Comparison of ENCODE assay signal across 10 cellular contexts in the genomic region with DNA sequence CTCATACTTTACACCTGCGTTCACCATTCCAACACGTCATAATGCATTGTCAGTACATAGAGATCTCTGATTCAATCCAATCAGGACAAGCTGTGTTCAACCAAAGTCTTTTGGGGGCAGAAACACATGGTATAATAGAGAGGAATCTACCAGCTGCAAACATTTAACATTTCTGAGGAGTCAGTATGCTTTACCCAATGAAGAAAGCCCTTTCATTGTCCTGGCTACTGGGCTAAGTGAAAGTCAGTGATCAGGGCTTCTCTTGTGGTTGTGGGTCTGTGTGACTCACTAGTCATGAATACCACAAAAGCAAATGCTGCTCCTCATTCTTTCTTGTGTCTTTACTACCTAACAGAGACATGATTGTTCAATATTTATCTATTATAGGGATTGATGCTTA.
A peak's percentile ranks its signal among the peaks of the same experiment; 100 is the strongest.
DNase-seq lines count a peak whose midpoint lies in the region; ATAC-seq lines count a peak whose summit lies in the region.
"Had no signal": no experiment of that assay in that cellular context is flagged by ENCODE, and none has a peak within 500 bp of the region (broad histone marks: within the 10 kb centered on the region; RNA-seq: fewer than 3 reads in every experiment).

No MANE protein-coding gene starts in this region.

- ATAC-seq in activated T-cell treated with anti-CD3 and anti-CD28 coated beads, Interleukin-2, amount 50 U/mL, for 72 hours (replicated peaks in 1 of 2), result peak; percentile 44 to 84
- no peak for ATAC-seq in HG02973 (IDR thresholded peaks at IDR 0.05; ENCODE audit: unreplicated experiment)

- H3K4me1 Mint-ChIP-seq in activated T-cell treated with anti-CD3 and anti-CD28 coated beads, Interleukin-2, amount 50 U/mL, for 72 hours (ENCODE audit: low read depth), result peaks cover 5% of the 10 kb centered on the region

- peaks cover 0 to 3% of the 10 kb centered on the region in 2 donors for H3K9me3 Mint-ChIP-seq in activated T-cell treated with anti-CD3 and anti-CD28 coated beads, Interleukin-2, amount 50 U/mL, for 72 hours
- H3K9me3 Mint-ChIP-seq: activated CD4-positive, alpha-beta memory T cell treated with anti-CD3 and anti-CD28 coated beads for 36 hours had no signal

- H3K36me3 Mint-ChIP-seq in activated T-cell treated with anti-CD3 and anti-CD28 coated beads, Interleukin-2, amount 50 U/mL, for 72 hours (ENCODE audit: insufficient read depth in 2 of 2), result no peaks in the 10 kb centered on the region
- H3K36me3 Mint-ChIP-seq: activated CD4-positive, alpha-beta memory T cell treated with anti-CD3 and anti-CD28 coated beads for 36 hours had no signal

- DNase-seq in activated T-cell treated with anti-CD3 and anti-CD28 coated beads, Interleukin-2, amount 50 U/mL, for 72 hours, result peak in 1 of 2 donors; percentile 2
- no peak for DNase-seq in activated T-cell treated with anti-CD3 and anti-CD28 coated beads, Interleukin-2, amount 50 U/mL, for 48 hours
- DNase-seq in HS-5 (ENCODE audit: low read depth), result peak; percentile 85
- DNase-seq in dedifferentiated amniotic fluid mesenchymal stem cell (ENCODE audit: extremely low spot score), result peak; percentile 73
- peak; percentile 94 for DNase-seq in stromal cell of bone marrow (ENCODE audit: low read depth)
- DNase-seq in dermis blood vessel endothelial cell, result no peak
- DNase-seq in activated CD4-positive, alpha-beta T cell treated with anti-CD3 and anti-CD28 coated beads for 1 hour, result no peak
- DNase-seq: activated CD4-positive, alpha-beta memory T cell treated with anti-CD3 and anti-CD28 coated beads for 36 hours had no signal

- H3K27ac Mint-ChIP-seq in activated T-cell treated with anti-CD3 and anti-CD28 coated beads, Interleukin-2, amount 50 U/mL, for 72 hours, result no peak overlapping the region
- H3K27ac Mint-ChIP-seq: activated CD4-positive, alpha-beta memory T cell treated with anti-CD3 and anti-CD28 coated beads for 36 hours; B cell had no signal

- H3K27me3 Mint-ChIP-seq in activated T-cell treated with anti-CD3 and anti-CD28 coated beads, Interleukin-2, amount 50 U/mL, for 72 hours (ENCODE audit: low read depth), result no peaks in the 10 kb centered on the region
- H3K27me3 Mint-ChIP-seq: activated CD4-positive, alpha-beta memory T cell treated with anti-CD3 and anti-CD28 coated beads for 36 hours; B cell had no signal

- no peak overlapping the region for H3K4me3 Mint-ChIP-seq in activated T-cell treated with anti-CD3 and anti-CD28 coated beads, Interleukin-2, amount 50 U/mL, for 72 hours
- H3K4me3 Mint-ChIP-seq: activated CD4-positive, alpha-beta memory T cell treated with anti-CD3 and anti-CD28 coated beads for 36 hours; B cell had no signal

Comparison
In these comparisons a context has a peak if more than half of its experiments do, and no peak if none do; other contexts are left out.
1. DNase-seq: peak in HS-5 (single experiment), dedifferentiated amniotic fluid mesenchymal stem cell (single experiment) and stromal cell of bone marrow (single experiment); none in activated T-cell treated with anti-CD3 and anti-CD28 coated beads, Interleukin-2, amount 50 U/mL, for 48 hours (0 of 2), dermis blood vessel endothelial cell (single experiment) and activated CD4-positive, alpha-beta T cell treated with anti-CD3 and anti-CD28 coated beads for 1 hour (single experiment).